Comparison of ENCODE assay signal across 23 cellular contexts in the genomic region with DNA sequence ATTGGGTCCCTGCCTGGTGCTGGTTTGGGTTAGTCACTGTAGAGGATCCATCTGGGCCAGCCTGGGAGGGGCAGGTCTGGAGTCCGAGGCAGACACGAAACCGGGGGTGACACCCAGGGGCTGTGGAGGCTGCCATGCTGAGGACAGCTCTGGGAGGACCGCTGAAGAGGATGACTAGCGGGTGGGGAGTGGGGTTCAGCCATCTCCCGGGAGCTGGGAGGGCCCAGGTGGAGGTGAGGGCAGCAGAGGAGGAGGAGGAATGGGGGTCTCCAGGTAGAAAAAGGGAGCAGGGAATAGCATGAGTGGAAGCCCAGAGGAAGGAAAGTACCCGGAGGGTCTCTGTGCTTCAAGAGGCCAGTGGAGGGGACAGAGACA. TPM values are rescaled to one million over a fixed set of nuclear protein-coding genes. Genes with fewer than 3 reads are reported as not detected.
"Had no signal": no experiment of that assay in that cellular context is flagged by ENCODE, and none has a peak within 500 bp of the region (broad histone marks: within the 10 kb centered on the region; RNA-seq: fewer than 3 reads in every experiment).

No MANE protein-coding gene starts in this region.

- H3K9me3 ChIP-seq: MG63, SJSA1 had no signal

- DNase-seq: IMR-90, Karpas-422, KG1, MG63, NCI-H1092, NCI-H1105 treated with DMSO at 0.1 percent for 48 hours, NCI-H1436, NCI-H187, NCI-H2029, NCI-H2081 treated with DMSO at 0.1 percent for 48 hours, NCI-H2171, NCI-H226, NCI-H446, NCI-H510A, NCI-H524 treated with DMSO at 0.1 percent for 48 hours, NCI-H69, NCI-H774, SIG-M5 had no signal

- H3K4me1 ChIP-seq: SJSA1 had no signal

- H3K27ac ChIP-seq: SJSA1, SK-N-MC had no signal

- FAIRE-seq: HepG2, RCC 7860 had no signal

- H3K36me3 ChIP-seq: MG63, SJSA1 had no signal

- H3K4me3 ChIP-seq: MG63, SJSA1, SK-N-MC had no signal

- ATAC-seq: HepG2 had no signal

RNA-seq across cellular contexts. Expression of gene DIO3, which starts 4.0 kb away (rescaled TPM):
- total RNA-seq: HepG2, HT1080, IMR-90, SJSA1 had no signal
- polyA plus RNA-seq: HepG2, IMR-90 had no signal
